ENCODE assay signal across 10 cellular contexts in the genomic region with DNA sequence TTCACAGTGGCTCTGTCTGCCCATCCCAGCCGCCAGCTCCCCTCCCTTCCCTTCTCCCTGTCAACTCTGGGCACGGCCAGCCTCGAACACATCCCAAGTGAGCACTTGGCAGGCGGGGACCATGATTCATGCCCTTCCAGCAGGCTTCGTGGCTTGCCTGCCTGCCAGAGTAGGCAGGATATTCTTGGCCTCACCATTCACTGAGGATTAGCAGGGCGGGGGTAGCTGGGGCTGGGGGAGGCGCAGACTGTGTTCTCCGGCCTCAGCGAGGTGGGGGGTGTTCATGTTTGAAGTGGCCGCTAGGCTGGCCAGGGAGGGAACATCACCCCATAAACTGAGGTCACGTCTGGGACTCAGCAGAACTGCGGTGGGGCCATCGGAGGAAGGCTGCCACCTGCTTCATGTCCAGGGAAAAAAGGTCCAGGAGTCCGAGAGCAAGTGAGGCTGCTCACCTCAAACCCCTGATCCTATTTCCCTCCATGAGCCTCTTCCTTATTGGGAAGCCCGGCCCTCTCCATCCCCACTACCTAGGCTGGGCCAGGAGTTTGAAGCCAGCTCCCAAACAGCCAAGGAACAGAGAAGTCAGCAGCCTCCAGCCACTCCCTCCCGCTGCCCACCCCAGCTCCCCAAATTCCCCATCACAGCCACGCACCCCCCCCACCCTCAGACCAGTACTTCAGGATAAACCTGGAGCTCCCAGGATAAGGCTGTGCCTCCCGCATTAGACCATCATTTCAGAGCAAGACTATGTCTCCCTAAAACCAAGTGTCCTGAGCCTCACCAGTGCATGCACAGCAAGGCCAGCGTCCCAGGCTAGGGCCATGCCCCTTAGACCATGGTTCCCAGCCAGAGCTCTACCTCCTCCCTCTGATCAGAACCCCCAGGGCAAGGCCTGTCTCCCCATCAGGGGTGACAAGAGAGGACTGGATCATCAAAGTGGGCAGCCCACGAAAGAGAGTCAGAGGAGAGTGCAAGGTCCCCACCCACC. TPM values are rescaled to one million over a fixed set of nuclear protein-coding genes. Genes with fewer than 3 reads are reported as not detected.
DNase-seq lines count a peak whose midpoint lies in the region; ATAC-seq and TF ChIP-seq lines count a peak whose summit lies in the region.
"Had no signal": no experiment of that assay in that cellular context is flagged by ENCODE, and none has a peak within 500 bp of the region (broad histone marks: within the 10 kb centered on the region; RNA-seq: fewer than 3 reads in every experiment).

No MANE protein-coding gene starts in this region.

- ATAC-seq in HG03280 (IDR thresholded peaks at IDR 0.05; ENCODE audit: unreplicated experiment): no peak
- ATAC-seq in GM19324 (IDR thresholded peaks at IDR 0.05; ENCODE audit: low FRiP score, unreplicated experiment): no peak

- TF ChIP-seq CTCF in AG10803 (conservative IDR thresholded peaks at IDR 0.05; ENCODE audit: low read length) (no peak), epithelial cell of esophagus (IDR thresholded peaks at IDR 0.05; ENCODE audit: insufficient read depth, low read depth, low read length, missing control alignments) (no peak)

- H3K4me3 ChIP-seq in AG10803 (ENCODE audit: low read length) (no peak overlapping the region), epithelial cell of esophagus (ENCODE audit: low read length) (no peak overlapping the region)
- H3K4me3 ChIP-seq: spleen had no signal

- peak; percentile 76 for DNase-seq in AG10803 (ENCODE audit: low read depth)
- peak; percentile 85 for DNase-seq in NCI-H1694 treated with DMSO at 0.1 percent for 48 hours (lab: John Stamatoyannopoulos, UW)
- DNase-seq in epithelial cell of esophagus (ENCODE audit: low read depth): peak; percentile 66
- peak; percentile 94 for DNase-seq in myocyte (ENCODE audit: low read depth)
- DNase-seq in epidermal melanocyte (ENCODE audit: insufficient read length, low spot score): no peak
- DNase-seq in NCI-H128 (lab: John Stamatoyannopoulos, UW; ENCODE audit: unreplicated experiment): no peak
- DNase-seq: activated CD8-positive, alpha-beta memory T cell treated with anti-CD3 and anti-CD28 coated beads, Interleukin-2, amount 50 U/mL, for 4 hours; spleen had no signal

RNA-seq across cellular contexts. Expression of a gene that starts 42.8 kb away (rescaled TPM):
- total RNA-seq in myocyte: 40.7 and 48.1 TPM in 2 replicates
- 26.6 TPM for polyA plus RNA-seq in myocyte (2012)

Comparison
In these comparisons a context has a peak if more than half of its experiments do, and no peak if none do; other contexts are left out.
1. DNase-seq: peak in AG10803 (single experiment), NCI-H1694 treated with DMSO at 0.1 percent for 48 hours (single experiment), epithelial cell of esophagus (single experiment) and myocyte (single experiment); none in epidermal melanocyte (single experiment) and NCI-H128 (single experiment).